In genomic region chr20:41170386-41171105, GRCh38 we compare ENCODE assay signal across 12 cellular contexts. TPM values are rescaled to one million over a fixed set of nuclear protein-coding genes. Genes with fewer than 3 reads are reported as not detected.
DNase-seq lines count a peak whose midpoint lies in the region; ATAC-seq, FAIRE-seq and TF ChIP-seq lines count a peak whose summit lies in the region.
"Had no signal": no experiment of that assay in that cellular context is flagged by ENCODE, and none has a peak within 500 bp of the region (broad histone marks: within the 10 kb centered on the region; RNA-seq: fewer than 3 reads in every experiment).

No MANE protein-coding gene starts in this region.

- intact Hi-C loops in left ventricle myocardium inferior (cut with micrococcal nuclease) = loop anchor here (5.0 kb wide), 1 partner anchor 167 kb away; no protein-coding TSS in a partner anchor
- intact Hi-C loops in Right ventricle myocardium inferior (cut with DNase I) = loop anchor here (5.0 kb wide), 2 partner anchors 77 to 242 kb away; no protein-coding TSS in a partner anchor
- intact Hi-C loops in uterus (cut with DNase I; ENCODE audit: low total_unique reads) = loop anchor here (5.0 kb wide), 1 partner anchor 62 kb away; no protein-coding TSS in a partner anchor

- no peaks in the 10 kb centered on the region for H3K9me3 Mint-ChIP-seq in activated naive CD8-positive, alpha-beta T cell treated with anti-CD3 and anti-CD28 coated beads, Interleukin-2, amount 50 U/mL, for 24 hours

- no peak for FAIRE-seq in keratinocyte (lab: Jason Lieb, UNC)

- TF ChIP-seq POLR2A in uterus (IDR thresholded peaks at IDR 0.05) = no peak

- no peak overlapping the region for H3K9ac ChIP-seq in keratinocyte (ENCODE audit: control insufficient read depth, extremely low read depth, insufficient read depth, low read length)

- H3K9me3 ChIP-seq in left ventricle myocardium inferior (replicated peaks) (no peaks in the 10 kb centered on the region), keratinocyte (ENCODE audit: control insufficient read depth, low read depth, low read length) (no peaks in the 10 kb centered on the region), uterus (no peaks in the 10 kb centered on the region)

- H3K4me3 ChIP-seq in left ventricle myocardium inferior (no peak overlapping the region), keratinocyte (ENCODE audit: control insufficient read depth in 2 of 3, extremely low read depth in 1 of 3, insufficient read depth in 2 of 3, low read depth in 1 of 3, low read length in 3 of 3) (no peak overlapping the region), uterus (no peak overlapping the region)

- H4K20me1 ChIP-seq in keratinocyte (ENCODE audit: control insufficient read depth, extremely low read depth, insufficient read depth, low read length) = no peaks in the 10 kb centered on the region

- H3K4me1 ChIP-seq in left ventricle myocardium inferior (peaks cover 44% of the 10 kb centered on the region), keratinocyte (ENCODE audit: control insufficient read depth, extremely low read depth, insufficient read depth, low read length) (peaks cover 36% of the 10 kb centered on the region), uterus (peaks cover 0 to 6% of the 10 kb centered on the region in 2 donors)

- dilution Hi-C loops in keratinocyte (cut with MboI; ENCODE audit: extremely low pct_ligation_motif_present, low sequenced_read_pairs) = no loop called here

- H3K9me1 ChIP-seq in keratinocyte (ENCODE audit: control insufficient read depth, extremely low read depth, insufficient read depth, low read length) = peaks cover 5% of the 10 kb centered on the region

- H3K4me1 Mint-ChIP-seq in activated naive CD8-positive, alpha-beta T cell treated with anti-CD3 and anti-CD28 coated beads, Interleukin-2, amount 50 U/mL, for 24 hours = peaks cover 31% of the 10 kb centered on the region

- no peak for ATAC-seq in Right ventricle myocardium inferior
- no peak for ATAC-seq in activated naive CD8-positive, alpha-beta T cell treated with anti-CD3 and anti-CD28 coated beads, Interleukin-2, amount 50 U/mL, for 24 hours
- ATAC-seq in HG03571 (IDR thresholded peaks at IDR 0.05; ENCODE audit: unreplicated experiment) = no peak

- TF ChIP-seq CTCF in left ventricle myocardium inferior (IDR thresholded peaks at IDR 0.05; ENCODE audit: borderline replicate concordance) = no peak
- TF ChIP-seq CTCF in keratinocyte (optimal IDR thresholded peaks at IDR 0.05 in 1 of 3, IDR thresholded peaks at IDR 0.05 in 1 of 3, conservative IDR thresholded peaks at IDR 0.05 in 1 of 3; ENCODE audit: extremely low read depth in 1 of 3, insufficient read depth in 2 of 3, low read length in 3 of 3) = no peak
- TF ChIP-seq CTCF in uterus (IDR thresholded peaks at IDR 0.05) = no peak

- H3K27ac ChIP-seq in left ventricle myocardium inferior (replicated peaks) = peak overlapping the region; percentile 89
- peak overlapping the region; percentile 17 for H3K27ac ChIP-seq in keratinocyte (ENCODE audit: control insufficient read depth, insufficient read depth, low read length)
- H3K27ac ChIP-seq in uterus = peak overlapping the region; percentile 71 to 85

- peaks cover 82% of the 10 kb centered on the region for H3K36me3 ChIP-seq in left ventricle myocardium inferior
- H3K36me3 ChIP-seq in keratinocyte (ENCODE audit: control insufficient read depth in 2 of 2, extremely low read depth in 1 of 2, insufficient read depth in 2 of 2, low read length in 2 of 2) = peaks cover 35 to 60% of the 10 kb centered on the region in 2 experiments
- no peaks in the 10 kb centered on the region for H3K36me3 ChIP-seq in uterus

- peaks cover 2% of the 10 kb centered on the region for H3K27me3 Mint-ChIP-seq in activated naive CD8-positive, alpha-beta T cell treated with anti-CD3 and anti-CD28 coated beads, Interleukin-2, amount 50 U/mL, for 24 hours

- H3K27me3 ChIP-seq in left ventricle myocardium inferior (ENCODE audit: low read depth) (no peaks in the 10 kb centered on the region), keratinocyte (ENCODE audit: control insufficient read depth, extremely low read depth, insufficient read depth, low read length) (no peaks in the 10 kb centered on the region), uterus (no peaks in the 10 kb centered on the region)

- H3K4me2 ChIP-seq in keratinocyte (ENCODE audit: control insufficient read depth, extremely low read depth, insufficient read depth, low read depth, low read length) = no peak overlapping the region

- DNase-seq in left ventricle myocardium inferior (no peak), Right ventricle myocardium inferior (ENCODE audit: missing footprints) (no peak), keratinocyte (ENCODE audit: low read depth, low spot score) (no peak), uterus (peak; percentile 7 to 9), GF-D8 (lab: John Stamatoyannopoulos, UW) (no peak), NCI-H1105 (lab: John Stamatoyannopoulos, UW) (no peak)
- peak; percentile 1 for DNase-seq in activated naive CD8-positive, alpha-beta T cell treated with anti-CD3 and anti-CD28 coated beads, Interleukin-2, amount 50 U/mL, for 24 hours
- DNase-seq: AML-193, MM.1S, NCI-H446 treated with DMSO at 0.1 percent for 48 hours, RPMI8226 had no signal

- peak overlapping the region; percentile 17 for H3K27ac Mint-ChIP-seq in activated naive CD8-positive, alpha-beta T cell treated with anti-CD3 and anti-CD28 coated beads, Interleukin-2, amount 50 U/mL, for 24 hours

- no peaks in the 10 kb centered on the region for H3K79me2 ChIP-seq in keratinocyte (ENCODE audit: control insufficient read depth, insufficient read depth, low read length)

- H2AFZ ChIP-seq in keratinocyte (ENCODE audit: control insufficient read depth, low read length) = no peak overlapping the region

- H3K4me3 Mint-ChIP-seq in activated naive CD8-positive, alpha-beta T cell treated with anti-CD3 and anti-CD28 coated beads, Interleukin-2, amount 50 U/mL, for 24 hours = no peak overlapping the region

- H3K36me3 Mint-ChIP-seq in activated naive CD8-positive, alpha-beta T cell treated with anti-CD3 and anti-CD28 coated beads, Interleukin-2, amount 50 U/mL, for 24 hours (ENCODE audit: low read depth) = peaks cover 70% of the 10 kb centered on the region

RNA-seq across cellular contexts. Expression of gene PLCG1, which starts 33.2 kb away (rescaled TPM):
- total RNA-seq in left ventricle myocardium inferior (46.1 TPM), Right ventricle myocardium inferior (43.4 TPM), uterus (100 to 1,000 TPM in 3 of 4 donors, 10 to 100 TPM in 1; 38.8 to 180 (median 138) TPM)
- polyA plus RNA-seq in keratinocyte = 38.4 to 54.1 TPM (median 41.5 TPM) in 3 replicates
- polyA plus RNA-seq in keratinocyte (2011; ENCODE audit: low read depth) = 10.7 TPM
- polyA plus RNA-seq in keratinocyte (2011; cell fraction: cytosol; rRNA removed) = 23.0 and 28.7 TPM in 2 replicates
- 196 and 248 TPM in 2 replicates for polyA plus RNA-seq in keratinocyte (2011; cell fraction: nucleus; rRNA removed)
- 25.4 and 40.6 TPM in 2 replicates for polyA plus RNA-seq in keratinocyte (2012; ENCODE audit: low replicate concordance)
- polyA minus RNA-seq in keratinocyte = 75.0 to 143 TPM (median 82.5 TPM) in 3 replicates
- polyA minus RNA-seq in keratinocyte (2011; cell fraction: cytosol; rRNA and poly(A)+ RNA removed) = 36.3 TPM
- polyA minus RNA-seq in keratinocyte (2011; cell fraction: nucleus; rRNA and poly(A)+ RNA removed) = 83.8 and 89.8 TPM in 2 replicates

Comparison
In these comparisons a context has a peak if more than half of its experiments do, and no peak if none do; other contexts are left out.
1. DNase-seq: peak in activated naive CD8-positive, alpha-beta T cell treated with anti-CD3 and anti-CD28 coated beads, Interleukin-2, amount 50 U/mL, for 24 hours (single experiment) and uterus (2 of 2); none in left ventricle myocardium inferior (single experiment), Right ventricle myocardium inferior (single experiment), keratinocyte (single experiment), GF-D8 (single experiment) and NCI-H1105 (single experiment).
2. H3K27ac ChIP-seq: peak in every context shown above with its lines; median percentile 89 in left ventricle myocardium inferior; 78 in uterus; 17 in keratinocyte.